19 cellular contexts compared by ENCODE assay signal in genomic region chr10:48839809-48840679, GRCh38.
"Had no signal": no experiment of that assay in that cellular context is flagged by ENCODE, and none has a peak within 500 bp of the region (broad histone marks: within the 10 kb centered on the region; RNA-seq: fewer than 3 reads in every experiment).

No MANE protein-coding gene starts in this region.

- H3K27ac ChIP-seq: breast epithelium, stomach, VCaP had no signal

- H3K36me3 Mint-ChIP-seq: natural killer cell, type B pancreatic cell had no signal

- ATAC-seq: natural killer cell had no signal

- H3K4me3 Mint-ChIP-seq: natural killer cell, type B pancreatic cell had no signal

- H3K4me1 Mint-ChIP-seq: natural killer cell had no signal

- H3K4me1 ChIP-seq: breast epithelium, stomach had no signal

- H3K9me3 Mint-ChIP-seq: natural killer cell, type B pancreatic cell had no signal

- H3K4me3 ChIP-seq: breast epithelium, stomach had no signal

- FAIRE-seq: astrocyte, endothelial cell of umbilical vein had no signal

- H3K36me3 ChIP-seq: breast epithelium, stomach had no signal

- DNase-seq: activated CD4-positive, alpha-beta T cell treated with anti-CD3 and anti-CD28 coated beads for 1 hour; activated CD8-positive, alpha-beta memory T cell treated with anti-CD3 and anti-CD28 coated beads for 24 hours; activated CD8-positive, alpha-beta memory T cell treated with anti-CD3 and anti-CD28 coated beads, Interleukin-2, amount 50 U/mL, for 48 hours; activated effector memory CD4-positive, alpha-beta T cell treated with anti-CD3 and anti-CD28 coated beads, Interleukin-2, amount 50 U/mL, for 16 hours; activated naive CD4-positive, alpha-beta T cell treated with anti-CD3 and anti-CD28 coated beads, Interleukin-2, amount 50 U/mL, for 16 hours; activated T-cell treated with anti-CD3 and anti-CD28 coated beads, Interleukin-2, amount 50 U/mL, for 48 hours; effector memory CD4-positive, alpha-beta T cell; mesendoderm; natural killer cell; nucleus accumbens; posterior cingulate gyrus; stimulated activated CD4-positive, alpha-beta T cell treated with anti-CD3 and anti-CD28 coated beads, Interleukin-2, amount 100 ng/mL, for 24 hours; stomach; T-helper 2 cell had no signal

- H3K9me3 ChIP-seq: breast epithelium, stomach had no signal

- H3K27ac Mint-ChIP-seq: natural killer cell, type B pancreatic cell had no signal

- H3K27me3 ChIP-seq: breast epithelium, stomach had no signal
